In the genomic region with DNA sequence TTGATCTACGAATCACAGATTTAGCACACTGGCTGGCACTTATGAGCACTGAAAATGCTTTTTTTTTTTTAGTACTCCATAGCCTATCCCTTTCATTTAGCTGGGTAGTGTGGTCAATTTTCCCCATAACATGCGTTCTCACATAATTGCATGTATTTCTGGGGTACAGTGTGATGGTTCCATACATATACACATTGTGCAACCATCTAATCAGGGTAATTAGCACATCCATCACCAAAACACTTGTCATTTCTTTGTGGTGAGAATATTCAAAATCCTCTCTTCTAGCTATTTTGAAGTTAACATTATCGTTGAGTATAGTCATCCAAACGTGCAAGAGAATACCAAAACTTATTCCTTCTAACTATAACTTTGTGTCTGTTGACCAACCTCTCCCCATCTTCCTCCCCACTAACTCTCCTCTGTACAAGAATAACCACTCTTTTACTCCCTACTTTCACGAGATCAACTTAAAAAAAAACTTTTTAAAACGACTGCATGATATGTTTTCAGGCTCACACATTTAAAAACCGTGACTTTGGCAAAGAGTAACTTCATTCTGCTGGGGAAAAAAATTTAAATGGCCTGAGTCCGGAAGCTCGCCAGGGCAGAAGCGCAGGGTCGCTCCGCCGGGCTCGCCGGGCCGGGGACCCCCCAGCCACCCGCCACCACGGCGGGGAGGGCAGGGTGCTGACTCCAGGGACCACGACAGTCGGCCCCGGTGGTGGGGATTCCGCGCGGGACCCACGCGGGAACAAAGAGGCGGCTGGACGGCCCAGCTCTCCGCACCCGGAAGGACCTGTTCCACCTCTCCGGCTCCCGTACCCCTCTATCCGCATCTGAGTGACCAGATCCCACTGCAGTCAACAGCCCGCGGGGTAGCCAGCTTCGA, we compare ENCODE assay signal across 8 cellular contexts. TPM values are rescaled to one million over a fixed set of nuclear protein-coding genes. Genes with fewer than 3 reads are reported as not detected.
A peak's percentile ranks its signal among the peaks of the same experiment; 100 is the strongest.
DNase-seq lines count a peak whose midpoint lies in the region; ATAC-seq and TF ChIP-seq lines count a peak whose summit lies in the region.

No MANE protein-coding gene starts in this region.

- peaks cover 14% of the 10 kb centered on the region for H3K79me2 ChIP-seq in trophoblast cell (ENCODE audit: control insufficient read depth, insufficient read depth, low read length, poor library complexity)

- no peak for TF ChIP-seq CTCF in fibroblast of mammary gland (conservative IDR thresholded peaks at IDR 0.05; ENCODE audit: control insufficient read depth, insufficient read depth, low read depth, low read length)

- peak overlapping the region; percentile 91 for H3K9ac ChIP-seq in trophoblast cell (ENCODE audit: low read length)

- peak overlapping the region; percentile 85 for H2BK5ac ChIP-seq in trophoblast cell (ENCODE audit: low read depth, low read length, poor library complexity)

- peak overlapping the region; percentile 98 for H4K91ac ChIP-seq in trophoblast cell (ENCODE audit: low read depth, low read length)

- H3K79me1 ChIP-seq in trophoblast cell (ENCODE audit: low read length) = peaks cover 21% of the 10 kb centered on the region

- no CpG with 5 or more reads among the region's 37 CpGs for WGBS in trophoblast cell (ENCODE audit: extremely low coverage, insufficient coverage, insufficient read length)

- no peak overlapping the region for H3K23ac ChIP-seq in trophoblast cell (ENCODE audit: low read length)

- peak overlapping the region; percentile 86 for H3K27ac ChIP-seq in trophoblast cell (ENCODE audit: low read depth, low read length)

- no peaks in the 10 kb centered on the region for H3K27me3 ChIP-seq in trophoblast cell (ENCODE audit: insufficient read depth, low read length)

- no peak overlapping the region for H2BK12ac ChIP-seq in trophoblast cell (ENCODE audit: low read length)

- H3K4me2 ChIP-seq in trophoblast cell (ENCODE audit: low read length) = peak overlapping the region; percentile 56

- peak overlapping the region; percentile 95 for H2AK5ac ChIP-seq in trophoblast cell (ENCODE audit: low read length)

- peaks cover 0 to 2% of the 10 kb centered on the region in 2 experiments for H3K36me3 ChIP-seq in trophoblast cell (ENCODE audit: control insufficient read depth in 1 of 2, insufficient read depth in 2 of 2, low read length in 2 of 2)

- ATAC-seq in GM18498 (IDR thresholded peaks at IDR 0.05; ENCODE audit: unreplicated experiment) (peak; percentile 7), HG02763 (IDR thresholded peaks at IDR 0.05; ENCODE audit: unreplicated experiment) (peak; percentile 1), SK-N-SH treated with all-trans-retinoic acid at 6 μM for 48 hours (peak; percentile 40)

- DNase-seq in fibroblast of mammary gland (ENCODE audit: low read depth) = peak; percentile 16
- peak in 1 of 2 donors; percentile 49 for DNase-seq in trophoblast cell
- no peak for DNase-seq in NCI-H2029 (lab: John Stamatoyannopoulos, UW)
- DNase-seq in NCI-H446 treated with DMSO at 0.1 percent for 48 hours (lab: John Stamatoyannopoulos, UW) = no peak
- no peak for DNase-seq in NCI-H774 (lab: John Stamatoyannopoulos, UW)

- H4K12ac ChIP-seq in trophoblast cell (ENCODE audit: low read depth, low read length) = peak overlapping the region; percentile 93

- peak overlapping the region; percentile 95 for H3K18ac ChIP-seq in trophoblast cell (ENCODE audit: low read length)

- no peaks in the 10 kb centered on the region for H3K9me3 ChIP-seq in trophoblast cell (ENCODE audit: insufficient read depth, low read depth, low read length)

- H3K4me3 ChIP-seq in fibroblast of mammary gland (ENCODE audit: control insufficient read depth, low read depth, low read length) = peak overlapping the region; percentile 91
- H3K4me3 ChIP-seq in trophoblast cell (ENCODE audit: low read depth, low read length) = peak overlapping the region; percentile 96

- H2BK120ac ChIP-seq in trophoblast cell (ENCODE audit: insufficient read depth, low read length, poor library complexity) = peak overlapping the region; percentile 94

- H3K4ac ChIP-seq in trophoblast cell (ENCODE audit: low read depth, low read length) = peak overlapping the region; percentile 97

- H3K4me1 ChIP-seq in trophoblast cell (ENCODE audit: control insufficient read depth in 1 of 2, insufficient read depth in 2 of 2, low read length in 2 of 2) = peaks cover 14 to 19% of the 10 kb centered on the region in 2 experiments

- H4K8ac ChIP-seq in trophoblast cell (ENCODE audit: low read depth, low read length) = peak overlapping the region; percentile 97

- H2AFZ ChIP-seq in trophoblast cell (ENCODE audit: insufficient read depth, low read length, poor library complexity) = peak overlapping the region; percentile 80

- peak overlapping the region; percentile 90 for H3K14ac ChIP-seq in trophoblast cell (ENCODE audit: low read length)

TF ChIP-seq in SK-N-SH treated with all-trans-retinoic acid at 6 μM for 48 hours, 23 proteins besides CTCF, POLR2A, EP300 and RAD21:
- no peak for TF ChIP-seq ZNF70 (CRISPR knock-in tag; IDR thresholded peaks at IDR 0.05)
- TF ChIP-seq, protein P1, sequence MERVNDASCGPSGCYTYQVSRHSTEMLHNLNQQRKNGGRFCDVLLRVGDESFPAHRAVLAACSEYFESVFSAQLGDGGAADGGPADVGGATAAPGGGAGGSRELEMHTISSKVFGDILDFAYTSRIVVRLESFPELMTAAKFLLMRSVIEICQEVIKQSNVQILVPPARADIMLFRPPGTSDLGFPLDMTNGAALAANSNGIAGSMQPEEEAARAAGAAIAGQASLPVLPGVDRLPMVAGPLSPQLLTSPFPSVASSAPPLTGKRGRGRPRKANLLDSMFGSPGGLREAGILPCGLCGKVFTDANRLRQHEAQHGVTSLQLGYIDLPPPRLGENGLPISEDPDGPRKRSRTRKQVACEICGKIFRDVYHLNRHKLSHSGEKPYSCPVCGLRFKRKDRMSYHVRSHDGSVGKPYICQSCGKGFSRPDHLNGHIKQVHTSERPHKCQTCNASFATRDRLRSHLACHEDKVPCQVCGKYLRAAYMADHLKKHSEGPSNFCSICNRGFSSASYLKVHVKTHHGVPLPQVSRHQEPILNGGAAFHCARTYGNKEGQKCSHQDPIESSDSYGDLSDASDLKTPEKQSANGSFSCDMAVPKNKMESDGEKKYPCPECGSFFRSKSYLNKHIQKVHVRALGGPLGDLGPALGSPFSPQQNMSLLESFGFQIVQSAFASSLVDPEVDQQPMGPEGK (CRISPR knock-in tag; IDR thresholded peaks at IDR 0.05; ENCODE audit: borderline replicate concordance) = peak; percentile 29; the same call in 1 of the 2 replicates

RNA-seq across cellular contexts. Expression of a gene that starts 0.9 kb away (rescaled TPM):
- 63.6 and 64.8 TPM in 2 replicates for polyA plus RNA-seq in trophoblast cell (2013)

RNA-seq across cellular contexts. Expression of a gene that starts 58.4 kb away (rescaled TPM):
- polyA plus RNA-seq in trophoblast cell (2013) = not detected in 2 replicates
